ENCODE assay signal across 1 cellular context in the genomic region with DNA sequence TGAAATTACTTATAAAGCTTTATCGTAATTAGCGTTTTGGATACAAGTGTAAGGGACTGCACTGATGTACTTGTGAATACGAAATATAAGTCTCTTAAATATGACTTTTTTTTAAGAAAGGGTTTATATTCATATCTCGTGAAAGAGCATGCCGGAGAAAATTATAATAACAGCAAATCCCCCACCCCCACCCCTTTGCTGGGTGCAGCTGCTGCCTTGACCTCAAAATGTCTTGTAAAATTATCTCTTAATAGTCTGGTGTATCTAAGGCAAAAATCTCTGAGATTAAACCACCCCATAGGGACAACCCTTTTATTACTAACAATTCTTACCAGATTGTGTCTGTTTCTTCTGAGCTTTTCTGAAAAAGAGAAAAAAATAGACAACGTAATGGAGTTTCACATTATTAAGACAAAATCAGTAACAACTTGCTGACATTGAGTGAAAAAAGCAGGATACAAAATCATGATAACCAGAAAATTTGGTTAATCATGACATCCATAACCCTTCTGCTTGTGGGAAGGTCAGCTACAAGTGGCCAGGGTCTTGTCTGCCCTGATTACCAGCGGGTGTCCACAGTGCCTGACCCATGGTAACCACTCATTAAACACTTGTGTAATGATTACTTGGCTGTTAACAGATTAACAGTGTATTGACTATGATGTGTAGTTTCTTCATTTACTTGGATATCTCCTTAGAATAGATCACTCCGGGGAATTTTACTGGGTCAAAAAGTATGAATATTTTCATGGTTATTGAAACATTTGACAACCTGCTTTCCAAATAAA.
TF ChIP-seq lines count a peak whose summit lies in the region.

No MANE protein-coding gene starts in this region.

TF ChIP-seq in IMR-90, 13 proteins besides CTCF, POLR2A, EP300 and RAD21 (continued from another document):
- TF ChIP-seq BHLHE40 (IDR thresholded peaks at IDR 0.05; ENCODE audit: low read depth, low read length) (no peak), SMC3 (IDR thresholded peaks at IDR 0.05; ENCODE audit: low read depth, low read length) (no peak), RCOR1 (IDR thresholded peaks at IDR 0.05; ENCODE audit: insufficient replicate concordance, low read length) (no peak), RFX5 (IDR thresholded peaks at IDR 0.05; ENCODE audit: low read depth, low read length) (no peak), CHD1 (IDR thresholded peaks at IDR 0.05; ENCODE audit: low read depth, low read length) (no peak), MAZ (IDR thresholded peaks at IDR 0.05; ENCODE audit: borderline replicate concordance, low read depth, low read length) (no peak), NFE2L2 (IDR thresholded peaks at IDR 0.05; ENCODE audit: low read depth, low read length) (no peak)
